ENCODE assay signal across 12 cellular contexts in genomic region chr4:182015893-182016292, GRCh38.
A peak's percentile ranks its signal among the peaks of the same experiment; 100 is the strongest.
DNase-seq lines count a peak whose midpoint lies in the region; ATAC-seq, FAIRE-seq and TF ChIP-seq lines count a peak whose summit lies in the region.
"Had no signal": no experiment of that assay in that cellular context is flagged by ENCODE, and none has a peak within 500 bp of the region (broad histone marks: within the 10 kb centered on the region; RNA-seq: fewer than 3 reads in every experiment).

No MANE protein-coding gene starts in this region.

- no peak overlapping the region for H3K27ac ChIP-seq in dorsolateral prefrontal cortex
- H3K27ac ChIP-seq in kidney (ENCODE audit: low read depth in 2 of 2, low read length in 2 of 2), result no peak overlapping the region
- H3K27ac ChIP-seq: C4-2B, left lung had no signal

- H3K9me3 ChIP-seq in kidney (ENCODE audit: control insufficient read depth in 1 of 2, low read length in 2 of 2), result no peaks in the 10 kb centered on the region
- H3K9me3 ChIP-seq: left lung had no signal

- intact Hi-C loops in dorsolateral prefrontal cortex (cut with DNase I), result no loop called here
- intact Hi-C loops in kidney (cut with DNase I), result no loop called here

- H3K4me1 ChIP-seq in kidney (ENCODE audit: control insufficient read depth in 1 of 2, insufficient read depth in 1 of 2, low read depth in 1 of 2, low read length in 2 of 2), result no peaks in the 10 kb centered on the region
- H3K4me1 ChIP-seq: left lung had no signal

- TF ChIP-seq CTCF in GM12864 (IDR thresholded peaks at IDR 0.05; ENCODE audit: low read depth, low read length, missing control alignments) (no peak), bronchial epithelial cell (IDR thresholded peaks at IDR 0.05; ENCODE audit: insufficient read depth, low read length, severe bottlenecking) (no peak), dorsolateral prefrontal cortex (IDR thresholded peaks at IDR 0.05 in 54 of 56, conservative IDR thresholded peaks at IDR 0.05 in 2 of 56; ENCODE audit: low read depth in 1 of 56, partially characterized antibody in 56 of 56) (no peak), kidney (IDR thresholded peaks at IDR 0.05; ENCODE audit: borderline replicate concordance, extremely low read depth, insufficient read depth) (no peak)

- FAIRE-seq in bronchial epithelial cell (lab: Jason Lieb, UNC) (peak; percentile 13), kidney (lab: Jason Lieb, UNC) (no peak)

- ATAC-seq in HG02885 (IDR thresholded peaks at IDR 0.05; ENCODE audit: poor library complexity, unreplicated experiment), result peak; percentile 35
- ATAC-seq: left lung had no signal

- H3K4me3 ChIP-seq in GM12864 (ENCODE audit: low read depth, low read length) (no peak overlapping the region), bronchial epithelial cell (ENCODE audit: low read depth, low read length) (no peak overlapping the region), dorsolateral prefrontal cortex (no peak overlapping the region), kidney (ENCODE audit: low read length in 2 of 2) (no peak overlapping the region)
- H3K4me3 ChIP-seq: left lung had no signal

- H3K9ac ChIP-seq in kidney (ENCODE audit: low read length in 2 of 2), result no peak overlapping the region

- H3K27me3 ChIP-seq in bronchial epithelial cell (ENCODE audit: control insufficient read depth, insufficient read depth, low read length) (no peaks in the 10 kb centered on the region), dorsolateral prefrontal cortex (no peaks in the 10 kb centered on the region)
- H3K27me3 ChIP-seq: left lung had no signal

- DNase-seq in GM12864 (ENCODE audit: low read depth) (peak; percentile 15), bronchial epithelial cell (ENCODE audit: low read depth) (peak; percentile 7), renal cortical epithelial cell (ENCODE audit: low read depth) (peak; percentile 2), dorsolateral prefrontal cortex (no peak), kidney (no peak)
- no peak for DNase-seq in activated naive CD4-positive, alpha-beta T cell treated with anti-CD3 and anti-CD28 coated beads, Interleukin-2, amount 50 U/mL, for 16 hours
- DNase-seq: H9; left lung; naive B cell; stimulated activated CD4-positive, alpha-beta T cell treated with anti-CD3 and anti-CD28 coated beads, Interleukin-2, amount 100 ng/mL, for 48 hours had no signal

- no peaks in the 10 kb centered on the region for H3K36me3 ChIP-seq in bronchial epithelial cell (ENCODE audit: control insufficient read depth, insufficient read depth, low read length)
- H3K36me3 ChIP-seq in kidney (ENCODE audit: control insufficient read depth in 1 of 2, insufficient read depth in 2 of 2, low read length in 2 of 2), result no peaks in the 10 kb centered on the region
- H3K36me3 ChIP-seq: left lung had no signal

Comparison
In these comparisons a context has a peak if more than half of its experiments do, and no peak if none do; other contexts are left out.
1. DNase-seq: peak in GM12864 (single experiment), bronchial epithelial cell (single experiment) and renal cortical epithelial cell (single experiment); none in dorsolateral prefrontal cortex (0 of 10), activated naive CD4-positive, alpha-beta T cell treated with anti-CD3 and anti-CD28 coated beads, Interleukin-2, amount 50 U/mL, for 16 hours (single experiment) and kidney (single experiment).